In genomic region chr2:133012847-133013734, GRCh38 we compare ENCODE assay signal across 25 cellular contexts.
"Had no signal": no experiment of that assay in that cellular context is flagged by ENCODE, and none has a peak within 500 bp of the region (broad histone marks: within the 10 kb centered on the region; RNA-seq: fewer than 3 reads in every experiment).

No MANE protein-coding gene starts in this region.

- H3K27me3 ChIP-seq: adrenal gland, body of pancreas, right atrium auricular region, stomach, thyroid gland, upper lobe of left lung had no signal

- DNase-seq: activated CD4-positive, alpha-beta T cell treated with anti-CD3 and anti-CD28 coated beads for 36 hours; activated CD4-positive, CD25-positive, alpha-beta regulatory T cell; activated naive CD4-positive, alpha-beta T cell treated with Interleukin-2 at 50 U/mL for 16 hours; activated T-cell treated with anti-CD3 and anti-CD28 coated beads for 4 hours; activated T-cell treated with anti-CD3 and anti-CD28 coated beads, Interleukin-2, amount 50 U/mL, for 72 hours; adrenal gland; aorta; body of pancreas; dermis blood vessel endothelial cell; effector CD8-positive, alpha-beta T cell; glutamatergic neuron; left cardiac atrium; midbrain; naive thymus-derived CD4-positive, alpha-beta T cell; nucleus accumbens; psoas muscle; stimulated activated CD4-positive, alpha-beta T cell treated with anti-CD3 and anti-CD28 coated beads, Interleukin-15, amount 100 ng/mL, for 24 hours; stimulated activated CD4-positive, alpha-beta T cell treated with anti-CD3 and anti-CD28 coated beads, Interleukin-2, amount 100 ng/mL, for 24 hours; stimulated activated naive B cell treated with anti-CD40 and anti-IgM and Interleukin-4, amounts not matched to agents 10 μg/mL and 1 μg/mL and 100 μg/mL, for 72 hours; stomach; thyroid gland; upper lobe of left lung had no signal

- ATAC-seq: activated CD4-positive, alpha-beta T cell treated with anti-CD3 and anti-CD28 coated beads for 36 hours; activated T-cell treated with anti-CD3 and anti-CD28 coated beads, Interleukin-2, amount 50 U/mL, for 72 hours; body of pancreas; left cardiac atrium; naive thymus-derived CD4-positive, alpha-beta T cell; psoas muscle; stimulated activated naive B cell treated with anti-CD40 and anti-IgM and Interleukin-4, amounts not matched to agents 10 μg/mL and 1 μg/mL and 100 μg/mL, for 72 hours had no signal

- H3K27ac ChIP-seq: adrenal gland, body of pancreas, epithelial cell of prostate, parathyroid adenoma, psoas muscle, right atrium auricular region, stomach, thyroid gland, upper lobe of left lung had no signal

- H3K4me3 ChIP-seq: adrenal gland, body of pancreas, psoas muscle, right atrium auricular region, stomach, thyroid gland, upper lobe of left lung had no signal
